Comparison of ENCODE assay signal across 18 cellular contexts in genomic region chr22:19775496-19776325, GRCh38. TPM values are rescaled to one million over a fixed set of nuclear protein-coding genes. Genes with fewer than 3 reads are reported as not detected.
"Had no signal": no experiment of that assay in that cellular context is flagged by ENCODE, and none has a peak within 500 bp of the region (broad histone marks: within the 10 kb centered on the region; RNA-seq: fewer than 3 reads in every experiment).

No MANE protein-coding gene starts in this region.

- H3K27me3 ChIP-seq: testis had no signal

- H3K9me3 Mint-ChIP-seq: activated T-helper 2 cell treated with anti-CD3 and anti-CD28 coated beads, Interferon-gamma antibody, Interleukin-2, Interleukin-4, amounts not matched to agents 10 μg/mL and 5 μg/mL and 100 μg/mL, durations not matched to agents 14 hours and 24 hours and 36 hours; natural killer cell; stimulated activated naive CD8-positive, alpha-beta T cell treated with anti-CD3 and anti-CD28 coated beads, Interleukin-15, Interleukin-2, amounts not matched to agents 100 ng/mL and 50 ng/mL, for 24 hours had no signal

- H3K36me3 ChIP-seq: prostate gland, sigmoid colon, upper lobe of right lung had no signal

- H3K27ac Mint-ChIP-seq: activated naive CD8-positive, alpha-beta T cell; activated T-helper 2 cell treated with anti-CD3 and anti-CD28 coated beads, Interferon-gamma antibody, Interleukin-2, Interleukin-4, amounts not matched to agents 10 μg/mL and 5 μg/mL and 100 μg/mL, durations not matched to agents 14 hours and 24 hours and 36 hours; natural killer cell; stimulated activated naive CD8-positive, alpha-beta T cell treated with anti-CD3 and anti-CD28 coated beads, Interleukin-15, Interleukin-2, amounts not matched to agents 100 ng/mL and 50 ng/mL, for 24 hours had no signal

- H3K4me1 ChIP-seq: prostate gland, testis had no signal

- H3K27ac ChIP-seq: dorsolateral prefrontal cortex, prostate gland, sigmoid colon, testis, upper lobe of right lung had no signal

- H3K9me3 ChIP-seq: prostate gland, sigmoid colon, testis, upper lobe of right lung had no signal

- H3K4me3 Mint-ChIP-seq: activated naive CD8-positive, alpha-beta T cell; natural killer cell; stimulated activated naive CD8-positive, alpha-beta T cell treated with anti-CD3 and anti-CD28 coated beads, Interleukin-15, Interleukin-2, amounts not matched to agents 100 ng/mL and 50 ng/mL, for 24 hours had no signal

- H3K4me3 ChIP-seq: dorsolateral prefrontal cortex, prostate gland, sigmoid colon, testis, upper lobe of right lung had no signal

- H3K36me3 Mint-ChIP-seq: activated naive CD8-positive, alpha-beta T cell; natural killer cell had no signal

- DNase-seq: activated CD4-positive, alpha-beta T cell treated with anti-CD3 and anti-CD28 coated beads, Interleukin-2, amount 50 U/mL, for 1 hour; activated T-cell treated with anti-CD3 and anti-CD28 coated beads for 4 hours; anterior cingulate cortex; dorsolateral prefrontal cortex; hippocampal formation; mammary epithelial cell; natural killer cell; nucleus accumbens; sigmoid colon; stimulated activated CD4-positive, alpha-beta T cell treated with anti-CD3 and anti-CD28 coated beads, Interleukin-12 subunit alpha, Interleukin-12 subunit beta, amount 100 ng/mL, for 4 hours; T-helper 2 cell; testis; upper lobe of right lung had no signal

RNA-seq across cellular contexts. Expression of gene TBX1, which starts 15.1 kb away (rescaled TPM):
- total RNA-seq: activated CD8-positive, alpha-beta memory T cell treated with anti-CD3 and anti-CD28 coated beads for 36 hours had no signal
- polyA plus RNA-seq: mammary epithelial cell had no signal

RNA-seq across cellular contexts. Expression of gene GP1BB, which starts 52.4 kb away (rescaled TPM):
- total RNA-seq: activated T-helper 2 cell treated with anti-CD3 and anti-CD28 coated beads, Interferon-gamma antibody, Interleukin-2, Interleukin-4, amounts not matched to agents 10 μg/mL and 5 μg/mL and 100 μg/mL, durations not matched to agents 14 hours and 24 hours and 36 hours had no signal
